29 cellular contexts compared by ENCODE assay signal in genomic region chr21:28752131-28752530, GRCh38.
"Had no signal": no experiment of that assay in that cellular context is flagged by ENCODE, and none has a peak within 500 bp of the region (broad histone marks: within the 10 kb centered on the region; RNA-seq: fewer than 3 reads in every experiment).

No MANE protein-coding gene starts in this region.

- H3K9me3 Mint-ChIP-seq: activated B cell treated with CpG ODN at 0.5 μM for 24 hours; activated T-cell treated with anti-CD3 and anti-CD28 coated beads, Interleukin-2, amount 50 U/mL, for 24 hours; activated T-helper 17 cell treated with anti-CD3 and anti-CD28 coated beads, Interleukin-2, amount 50 U/mL, for 72 hours; endodermal cell; nephron; stimulated activated memory B cell treated with anti-CD40 and anti-IgM and Interleukin-4, amounts not matched to agents 10 μg/mL and 1 μg/mL and 100 μg/mL, for 72 hours; T-helper 1 cell treated with Interleukin-12 subunit alpha and Interleukin-12 subunit beta and Interleukin-4 antibody, amounts not matched to agents 30 μg/mL and 1 μg/mL, for 36 hours had no signal

- H3K9me3 ChIP-seq: adrenal gland, breast epithelium, left lung, neutrophil, ovary, psoas muscle, right atrium auricular region, upper lobe of left lung had no signal

- ATAC-seq: activated CD4-positive, alpha-beta T cell treated with anti-CD3 and anti-CD28 coated beads for 36 hours; activated T-helper 17 cell treated with anti-CD3 and anti-CD28 coated beads, Interleukin-2, amount 50 U/mL, for 72 hours; left lung; psoas muscle; stimulated activated memory B cell treated with anti-CD40 and anti-IgM and Interleukin-4, amounts not matched to agents 10 μg/mL and 1 μg/mL and 100 μg/mL, for 72 hours had no signal

- H3K4me1 ChIP-seq: adrenal gland, breast epithelium, left lung, upper lobe of left lung had no signal

- H3K4me3 Mint-ChIP-seq: activated B cell treated with CpG ODN at 0.5 μM for 24 hours; activated CD4-positive, alpha-beta T cell treated with anti-CD3 and anti-CD28 coated beads for 36 hours; activated naive CD8-positive, alpha-beta T cell; activated T-cell treated with anti-CD3 and anti-CD28 coated beads, Interleukin-2, amount 50 U/mL, for 24 hours; activated T-helper 17 cell treated with anti-CD3 and anti-CD28 coated beads, Interleukin-2, amount 50 U/mL, for 72 hours; endodermal cell; nephron; stimulated activated memory B cell treated with anti-CD40 and anti-IgM and Interleukin-4, amounts not matched to agents 10 μg/mL and 1 μg/mL and 100 μg/mL, for 72 hours; T-helper 1 cell treated with Interleukin-12 subunit alpha and Interleukin-12 subunit beta and Interleukin-4 antibody, amounts not matched to agents 30 μg/mL and 1 μg/mL, for 36 hours had no signal

- H3K4me1 Mint-ChIP-seq: activated B cell treated with CpG ODN at 0.5 μM for 24 hours; activated CD4-positive, alpha-beta T cell treated with anti-CD3 and anti-CD28 coated beads for 36 hours; activated T-helper 17 cell treated with anti-CD3 and anti-CD28 coated beads, Interleukin-2, amount 50 U/mL, for 72 hours; endodermal cell; nephron; stimulated activated memory B cell treated with anti-CD40 and anti-IgM and Interleukin-4, amounts not matched to agents 10 μg/mL and 1 μg/mL and 100 μg/mL, for 72 hours had no signal

- H3K27ac Mint-ChIP-seq: activated B cell treated with CpG ODN at 0.5 μM for 24 hours; activated CD4-positive, alpha-beta T cell treated with anti-CD3 and anti-CD28 coated beads for 36 hours; activated naive CD8-positive, alpha-beta T cell; activated T-cell treated with anti-CD3 and anti-CD28 coated beads, Interleukin-2, amount 50 U/mL, for 24 hours; activated T-helper 17 cell treated with anti-CD3 and anti-CD28 coated beads, Interleukin-2, amount 50 U/mL, for 72 hours; endodermal cell; nephron; stimulated activated memory B cell treated with anti-CD40 and anti-IgM and Interleukin-4, amounts not matched to agents 10 μg/mL and 1 μg/mL and 100 μg/mL, for 72 hours; T-helper 1 cell treated with Interleukin-12 subunit alpha and Interleukin-12 subunit beta and Interleukin-4 antibody, amounts not matched to agents 30 μg/mL and 1 μg/mL, for 36 hours had no signal

- H3K36me3 ChIP-seq: adrenal gland, breast epithelium, left lung, neutrophil, ovary, right atrium auricular region, upper lobe of left lung had no signal

- H3K4me3 ChIP-seq: adrenal gland, breast epithelium, left lung, ovary, psoas muscle, right atrium auricular region, skin epidermis, upper lobe of left lung had no signal

- H3K27me3 Mint-ChIP-seq: activated B cell treated with CpG ODN at 0.5 μM for 24 hours; activated CD4-positive, alpha-beta T cell treated with anti-CD3 and anti-CD28 coated beads for 36 hours; activated naive CD8-positive, alpha-beta T cell; activated T-cell treated with anti-CD3 and anti-CD28 coated beads, Interleukin-2, amount 50 U/mL, for 24 hours; activated T-helper 17 cell treated with anti-CD3 and anti-CD28 coated beads, Interleukin-2, amount 50 U/mL, for 72 hours; stimulated activated memory B cell treated with anti-CD40 and anti-IgM and Interleukin-4, amounts not matched to agents 10 μg/mL and 1 μg/mL and 100 μg/mL, for 72 hours had no signal

- H3K36me3 Mint-ChIP-seq: stimulated activated memory B cell treated with anti-CD40 and anti-IgM and Interleukin-4, amounts not matched to agents 10 μg/mL and 1 μg/mL and 100 μg/mL, for 72 hours had no signal

- H3K27me3 ChIP-seq: adrenal gland, breast epithelium, left lung, neutrophil, ovary, right atrium auricular region, upper lobe of left lung had no signal

- H3K27ac ChIP-seq: adrenal gland, breast epithelium, left lung, neutrophil, ovary, psoas muscle, skin epidermis had no signal

- DNase-seq: activated B cell treated with CpG ODN at 0.5 μM for 24 hours; activated CD4-positive, alpha-beta T cell treated with anti-CD3 and anti-CD28 coated beads for 36 hours; activated CD4-positive, alpha-beta T cell treated with anti-CD3 and anti-CD28 coated beads, Interleukin-2, amount 50 U/mL, for 4 hours; activated CD8-positive, alpha-beta memory T cell treated with anti-CD3 and anti-CD28 coated beads for 24 hours; activated CD8-positive, alpha-beta memory T cell treated with anti-CD3 and anti-CD28 coated beads, Interleukin-2, amount 50 U/mL, for 4 hours; activated T-cell treated with anti-CD3 and anti-CD28 coated beads, Interleukin-2, amount 50 U/mL, for 24 hours; adrenal gland; cerebellar nuclear complex; cortex of kidney; endodermal cell; hippocampal formation; kidney glomerular epithelial cell; mammary epithelial cell; midbrain; ovary; psoas muscle; stimulated activated CD4-positive, alpha-beta T cell treated with anti-CD3 and anti-CD28 coated beads, Interleukin-2, amount 100 ng/mL, for 24 hours; T1000; upper lobe of left lung had no signal
